23 cellular contexts compared by ENCODE assay signal in the genomic region with DNA sequence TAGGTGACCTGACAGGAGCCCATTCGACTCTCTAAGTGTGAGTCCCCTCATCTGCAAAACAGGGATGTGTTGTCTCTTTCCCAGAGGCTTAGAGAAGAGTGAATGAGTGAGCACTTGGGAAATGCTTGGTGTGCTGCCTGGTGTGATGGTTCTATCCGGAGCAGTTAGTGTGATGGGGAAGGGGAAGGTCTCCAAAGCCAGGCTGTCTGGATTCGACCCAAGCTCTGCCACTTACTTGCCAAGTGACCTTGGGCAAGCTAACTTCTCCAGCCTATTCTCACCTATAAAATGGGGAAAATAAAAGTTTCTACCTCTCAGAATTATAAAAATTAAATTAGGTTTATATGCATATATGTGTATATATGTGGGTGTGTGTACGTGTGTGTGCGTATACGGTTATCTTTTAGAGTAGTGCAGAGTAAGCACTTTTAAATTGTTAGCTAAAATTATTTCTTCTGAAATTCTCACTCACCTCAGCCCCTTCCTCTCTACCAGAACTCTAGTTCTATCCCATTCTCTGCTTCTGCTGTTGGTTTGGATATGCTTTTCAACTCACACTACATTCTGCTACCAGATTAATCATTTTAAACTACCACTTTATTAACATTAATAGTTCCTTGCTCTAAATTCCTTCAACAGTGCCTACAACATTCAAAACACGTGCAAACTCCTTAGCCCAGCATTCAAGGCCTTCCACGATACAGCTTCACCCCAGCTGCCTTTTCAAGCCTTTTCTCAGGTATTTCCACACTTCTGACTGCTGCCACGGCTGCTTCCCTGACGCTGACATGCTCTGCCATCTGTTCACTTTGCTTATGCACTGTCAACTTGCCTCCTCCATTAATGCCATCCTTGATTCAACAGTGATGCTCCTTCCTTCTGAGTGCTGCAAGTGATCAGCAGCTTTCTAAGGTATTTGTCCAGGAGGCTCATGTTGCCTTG. TPM values are rescaled to one million over a fixed set of nuclear protein-coding genes. Genes with fewer than 3 reads are reported as not detected.
DNase-seq lines count a peak whose midpoint lies in the region; ATAC-seq and TF ChIP-seq lines count a peak whose summit lies in the region.
"Had no signal": no experiment of that assay in that cellular context is flagged by ENCODE, and none has a peak within 500 bp of the region (broad histone marks: within the 10 kb centered on the region; RNA-seq: fewer than 3 reads in every experiment).

No MANE protein-coding gene starts in this region.

- POLR2A ChIA-PET in naive thymus-derived CD4-positive, alpha-beta T cell (lab: Charles Lee): no interaction called here

- H3K9me3 Mint-ChIP-seq in CD14-positive monocyte: peaks cover 0 to 2% (median 0%) of the 10 kb centered on the region in 7 donors
- no peaks in the 10 kb centered on the region for H3K9me3 Mint-ChIP-seq in activated T-helper 17 cell treated with anti-CD3 and anti-CD28 coated beads, Interleukin-2, amount 50 U/mL, for 72 hours
- H3K9me3 Mint-ChIP-seq in naive thymus-derived CD4-positive, alpha-beta T cell: no peaks in the 10 kb centered on the region
- H3K9me3 Mint-ChIP-seq: activated CD8-positive, alpha-beta T cell treated with anti-CD3 and anti-CD28 coated beads for 36 hours; CD4-positive, alpha-beta T cell had no signal

- no peak overlapping the region for H3K4me3 Mint-ChIP-seq in CD14-positive monocyte
- H3K4me3 Mint-ChIP-seq in activated T-helper 17 cell treated with anti-CD3 and anti-CD28 coated beads, Interleukin-2, amount 50 U/mL, for 72 hours: no peak overlapping the region
- no peak overlapping the region for H3K4me3 Mint-ChIP-seq in naive thymus-derived CD4-positive, alpha-beta T cell
- H3K4me3 Mint-ChIP-seq: activated CD8-positive, alpha-beta T cell treated with anti-CD3 and anti-CD28 coated beads for 36 hours; CD4-positive, alpha-beta T cell had no signal

- CTCF ChIA-PET in naive thymus-derived CD4-positive, alpha-beta T cell (lab: Charles Lee): interaction anchor here (0.5 kb wide), 1 partner anchor 340 kb away, joined by 3 read pairs; no protein-coding TSS in a partner anchor

- no peak overlapping the region for H3K27ac ChIP-seq in naive thymus-derived CD4-positive, alpha-beta T cell (ENCODE audit: low read depth, low read length)
- H3K27ac ChIP-seq: GM23248, lower lobe of right lung, thoracic aorta had no signal

- peaks cover 72 to 86% of the 10 kb centered on the region in 2 donors for H3K36me3 Mint-ChIP-seq in CD14-positive monocyte
- peaks cover 88% of the 10 kb centered on the region for H3K36me3 Mint-ChIP-seq in activated T-helper 17 cell treated with anti-CD3 and anti-CD28 coated beads, Interleukin-2, amount 50 U/mL, for 72 hours (ENCODE audit: low read depth)
- peaks cover 22 to 53% (median 29%) of the 10 kb centered on the region in 5 donors for H3K36me3 Mint-ChIP-seq in naive thymus-derived CD4-positive, alpha-beta T cell

- DNase-seq in CD14-positive monocyte (ENCODE audit: low spot score): no peak
- peak; percentile 48 for DNase-seq in D341Med (ENCODE audit: low spot score)
- no peak for DNase-seq in naive thymus-derived CD4-positive, alpha-beta T cell
- DNase-seq in NCI-H1436 (lab: John Stamatoyannopoulos, UW): no peak
- no peak for DNase-seq in GM13976 (ENCODE audit: low spot score)
- no peak for DNase-seq in glomerular visceral epithelial cell (ENCODE audit: extremely low spot score)
- DNase-seq: activated CD4-positive, CD25-positive, alpha-beta regulatory T cell treated with anti-CD3 and anti-CD28 coated beads, Interleukin-2, amount 50 U/mL, for 72 hours; activated CD8-positive, alpha-beta T cell treated with anti-CD3 and anti-CD28 coated beads for 36 hours; activated gamma-delta T cell treated with Interleukin-2 at 50 U/mL for 16 hours; aorta; CD4-positive, alpha-beta T cell; GF-D8; GM23248; lower lobe of right lung; MG63; NCI-H1417; NCI-H2107; NCI-H510A; stimulated activated CD4-positive, alpha-beta T cell treated with anti-CD3 and anti-CD28 coated beads, Interleukin-2, amount 100 ng/mL, for 24 hours; T-helper 1 cell had no signal

- intact Hi-C loops in CD14-positive monocyte (cut with micrococcal nuclease): no loop called here
- intact Hi-C loops in naive thymus-derived CD4-positive, alpha-beta T cell (cut with micrococcal nuclease): no loop called here

- H3K9me3 ChIP-seq in naive thymus-derived CD4-positive, alpha-beta T cell (ENCODE audit: control insufficient read depth in 2 of 3, low read length in 3 of 3): no peaks in the 10 kb centered on the region
- H3K9me3 ChIP-seq: lower lobe of right lung, MG63, thoracic aorta had no signal

- ATAC-seq in activated T-helper 17 cell treated with anti-CD3 and anti-CD28 coated beads, Interleukin-2, amount 50 U/mL, for 72 hours (replicated peaks): no peak
- no peak for ATAC-seq in naive thymus-derived CD4-positive, alpha-beta T cell
- ATAC-seq: activated CD8-positive, alpha-beta T cell treated with anti-CD3 and anti-CD28 coated beads for 36 hours; lower lobe of right lung had no signal

- peaks cover 3% of the 10 kb centered on the region for H3K4me1 Mint-ChIP-seq in CD14-positive monocyte
- peaks cover 11% of the 10 kb centered on the region for H3K4me1 Mint-ChIP-seq in activated T-helper 17 cell treated with anti-CD3 and anti-CD28 coated beads, Interleukin-2, amount 50 U/mL, for 72 hours
- peaks cover 10 to 41% (median 33%) of the 10 kb centered on the region in 7 donors for H3K4me1 Mint-ChIP-seq in naive thymus-derived CD4-positive, alpha-beta T cell

- H3K27ac Mint-ChIP-seq in CD14-positive monocyte: peak overlapping the region in 5 of 7 donors; percentile 2 to 73 (median 15)
- peak overlapping the region; percentile 7 for H3K27ac Mint-ChIP-seq in activated T-helper 17 cell treated with anti-CD3 and anti-CD28 coated beads, Interleukin-2, amount 50 U/mL, for 72 hours
- H3K27ac Mint-ChIP-seq in naive thymus-derived CD4-positive, alpha-beta T cell: peak overlapping the region in 8 of 9 donors; percentile 18 to 72 (median 42)
- H3K27ac Mint-ChIP-seq: activated CD8-positive, alpha-beta T cell treated with anti-CD3 and anti-CD28 coated beads for 36 hours; CD4-positive, alpha-beta T cell had no signal

- in situ Hi-C loops in GM13976 (cut with MboI; ENCODE audit: low sequenced_read_pairs, unreplicated experiment): no loop called here

- peaks cover 8 to 64% (median 21%) of the 10 kb centered on the region in 3 experiments for H3K36me3 ChIP-seq in naive thymus-derived CD4-positive, alpha-beta T cell (ENCODE audit: control insufficient read depth in 2 of 3, insufficient read depth in 3 of 3, low read length in 3 of 3)

- no peaks in the 10 kb centered on the region for H3K27me3 ChIP-seq in naive thymus-derived CD4-positive, alpha-beta T cell (ENCODE audit: control insufficient read depth in 2 of 2, insufficient read depth in 2 of 2, low read length in 2 of 2)
- H3K27me3 ChIP-seq: MG63 had no signal

- no peaks in the 10 kb centered on the region for H3K4me1 ChIP-seq in naive thymus-derived CD4-positive, alpha-beta T cell (ENCODE audit: control insufficient read depth in 2 of 2, insufficient read depth in 2 of 2, low read length in 2 of 2)

- TF ChIP-seq CTCF in CD14-positive monocyte (IDR thresholded peaks at IDR 0.05): no peak
- no peak for TF ChIP-seq CTCF in GM13976 (IDR thresholded peaks at IDR 0.05; ENCODE audit: borderline replicate concordance, control extremely low read depth, extremely low read depth, insufficient read depth, missing control alignments)

- no peak overlapping the region for H3K4me3 ChIP-seq in naive thymus-derived CD4-positive, alpha-beta T cell (ENCODE audit: low read length)
- H3K4me3 ChIP-seq: GM23248, lower lobe of right lung, MG63, skin epidermis, thoracic aorta had no signal

- no peaks in the 10 kb centered on the region for H3K27me3 Mint-ChIP-seq in CD14-positive monocyte (ENCODE audit: low read depth in 3 of 3)
- H3K27me3 Mint-ChIP-seq in activated T-helper 17 cell treated with anti-CD3 and anti-CD28 coated beads, Interleukin-2, amount 50 U/mL, for 72 hours: no peaks in the 10 kb centered on the region
- H3K27me3 Mint-ChIP-seq in naive thymus-derived CD4-positive, alpha-beta T cell: no peaks in the 10 kb centered on the region
- H3K27me3 Mint-ChIP-seq: activated CD8-positive, alpha-beta T cell treated with anti-CD3 and anti-CD28 coated beads for 36 hours; CD4-positive, alpha-beta T cell had no signal

RNA-seq across cellular contexts. Expression of gene DICER1, which starts 55.3 kb away (rescaled TPM):
- polyA plus RNA-seq in CD14-positive monocyte: 10 to 100 TPM; 26.5 to 38.4 TPM
- total RNA-seq in activated T-helper 17 cell treated with anti-CD3 and anti-CD28 coated beads, Interleukin-2, amount 50 U/mL, for 72 hours: 10 to 100 TPM; 46.5 to 48.1 TPM
- 10 to 100 TPM; 61.1 to 78.2 (median 67.4) TPM for total RNA-seq in naive thymus-derived CD4-positive, alpha-beta T cell
- polyA plus RNA-seq in naive thymus-derived CD4-positive, alpha-beta T cell: 10 to 100 TPM; 11.0 to 18.8 TPM
